Comparison of ENCODE assay signal across 14 cellular contexts in genomic region chr3:126456766-126457388, GRCh38.
"Had no signal": no experiment of that assay in that cellular context is flagged by ENCODE, and none has a peak within 500 bp of the region (broad histone marks: within the 10 kb centered on the region; RNA-seq: fewer than 3 reads in every experiment).

No MANE protein-coding gene starts in this region.

- H3K27me3 Mint-ChIP-seq: naive thymus-derived CD4-positive, alpha-beta T cell; stimulated activated naive B cell treated with anti-CD40 and anti-IgM and Interleukin-4, amounts not matched to agents 10 μg/mL and 1 μg/mL and 100 μg/mL, for 72 hours had no signal

- FAIRE-seq: bronchial epithelial cell, endometrium had no signal

- DNase-seq: activated CD4-positive, alpha-beta T cell treated with anti-CD3 and anti-CD28 coated beads, Interleukin-2, amount 50 U/mL, for 4 hours; activated effector memory CD4-positive, alpha-beta T cell treated with anti-CD3 and anti-CD28 coated beads, Interleukin-2, amount 50 U/mL, for 16 hours; activated T-cell treated with anti-CD3 and anti-CD28 coated beads, Interleukin-2, amount 50 U/mL, for 1 hour; glutamatergic neuron; left cardiac atrium; naive thymus-derived CD4-positive, alpha-beta T cell; stimulated activated CD4-positive, alpha-beta T cell treated with anti-CD3 and anti-CD28 coated beads, Interleukin-1b, Interleukin-23, amount 100 ng/mL, for 48 hours; stimulated activated naive B cell treated with anti-CD40 and anti-IgM and Interleukin-4, amounts not matched to agents 10 μg/mL and 1 μg/mL and 100 μg/mL, for 72 hours; transverse colon had no signal

- H3K4me3 ChIP-seq: ascending aorta, esophagus muscularis mucosa, smooth muscle cell, transverse colon had no signal

- H3K9me3 ChIP-seq: ascending aorta, esophagus muscularis mucosa, transverse colon had no signal

- H3K27ac Mint-ChIP-seq: stimulated activated naive B cell treated with anti-CD40 and anti-IgM and Interleukin-4, amounts not matched to agents 10 μg/mL and 1 μg/mL and 100 μg/mL, for 72 hours had no signal

- ATAC-seq: naive thymus-derived CD4-positive, alpha-beta T cell; stimulated activated naive B cell treated with anti-CD40 and anti-IgM and Interleukin-4, amounts not matched to agents 10 μg/mL and 1 μg/mL and 100 μg/mL, for 72 hours had no signal

- H3K27ac ChIP-seq: ascending aorta, esophagus muscularis mucosa, transverse colon had no signal

- H3K9me3 Mint-ChIP-seq: naive thymus-derived CD4-positive, alpha-beta T cell; stimulated activated naive B cell treated with anti-CD40 and anti-IgM and Interleukin-4, amounts not matched to agents 10 μg/mL and 1 μg/mL and 100 μg/mL, for 72 hours had no signal

- H3K4me1 ChIP-seq: ascending aorta, transverse colon had no signal

- H3K27me3 ChIP-seq: ascending aorta, esophagus muscularis mucosa, transverse colon had no signal

- H3K4me3 Mint-ChIP-seq: naive thymus-derived CD4-positive, alpha-beta T cell; stimulated activated naive B cell treated with anti-CD40 and anti-IgM and Interleukin-4, amounts not matched to agents 10 μg/mL and 1 μg/mL and 100 μg/mL, for 72 hours had no signal
